1 cellular context compared by ENCODE assay signal in genomic region chr13:48037346-48038173, GRCh38.
TF ChIP-seq lines count a peak whose summit lies in the region.

TSS of gene NUDT15 (plus strand) at chr13:48037726. CDS start at chr13:48037747, 21 bp downstream.

TF ChIP-seq in HepG2, 621 proteins besides CTCF, POLR2A, EP300 and RAD21 (continued from another document and continues in another):
- TF ChIP-seq, protein P1, sequence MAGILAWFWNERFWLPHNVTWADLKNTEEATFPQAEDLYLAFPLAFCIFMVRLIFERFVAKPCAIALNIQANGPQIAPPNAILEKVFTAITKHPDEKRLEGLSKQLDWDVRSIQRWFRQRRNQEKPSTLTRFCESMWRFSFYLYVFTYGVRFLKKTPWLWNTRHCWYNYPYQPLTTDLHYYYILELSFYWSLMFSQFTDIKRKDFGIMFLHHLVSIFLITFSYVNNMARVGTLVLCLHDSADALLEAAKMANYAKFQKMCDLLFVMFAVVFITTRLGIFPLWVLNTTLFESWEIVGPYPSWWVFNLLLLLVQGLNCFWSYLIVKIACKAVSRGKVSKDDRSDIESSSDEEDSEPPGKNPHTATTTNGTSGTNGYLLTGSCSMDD (CRISPR knock-in tag; IDR thresholded peaks at IDR 0.05), result no peak
- no peak for TF ChIP-seq ZNF496 (CRISPR knock-in tag; IDR thresholded peaks at IDR 0.05; ENCODE audit: insufficient replicate concordance)
- no peak for TF ChIP-seq TCF12 (IDR thresholded peaks at IDR 0.05)
- no peak for TF ChIP-seq TCF12 (CRISPR knock-in tag; IDR thresholded peaks at IDR 0.05)
- TF ChIP-seq, protein P2, sequence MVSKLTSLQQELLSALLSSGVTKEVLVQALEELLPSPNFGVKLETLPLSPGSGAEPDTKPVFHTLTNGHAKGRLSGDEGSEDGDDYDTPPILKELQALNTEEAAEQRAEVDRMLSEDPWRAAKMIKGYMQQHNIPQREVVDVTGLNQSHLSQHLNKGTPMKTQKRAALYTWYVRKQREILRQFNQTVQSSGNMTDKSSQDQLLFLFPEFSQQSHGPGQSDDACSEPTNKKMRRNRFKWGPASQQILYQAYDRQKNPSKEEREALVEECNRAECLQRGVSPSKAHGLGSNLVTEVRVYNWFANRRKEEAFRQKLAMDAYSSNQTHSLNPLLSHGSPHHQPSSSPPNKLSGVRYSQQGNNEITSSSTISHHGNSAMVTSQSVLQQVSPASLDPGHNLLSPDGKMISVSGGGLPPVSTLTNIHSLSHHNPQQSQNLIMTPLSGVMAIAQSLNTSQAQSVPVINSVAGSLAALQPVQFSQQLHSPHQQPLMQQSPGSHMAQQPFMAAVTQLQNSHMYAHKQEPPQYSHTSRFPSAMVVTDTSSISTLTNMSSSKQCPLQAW (CRISPR knock-in tag; IDR thresholded peaks at IDR 0.05), result peak; percentile 91
- TF ChIP-seq ZNF34 (CRISPR knock-in tag; IDR thresholded peaks at IDR 0.05; ENCODE audit: borderline replicate concordance), result peak; percentile 94; the same call in 1 of the 2 replicates
- no peak for TF ChIP-seq NPAS2 (CRISPR knock-in tag; IDR thresholded peaks at IDR 0.05; ENCODE audit: borderline replicate concordance)
- no peak for TF ChIP-seq ATM (IDR thresholded peaks at IDR 0.05; ENCODE audit: borderline replicate concordance)
- TF ChIP-seq, protein P3, sequence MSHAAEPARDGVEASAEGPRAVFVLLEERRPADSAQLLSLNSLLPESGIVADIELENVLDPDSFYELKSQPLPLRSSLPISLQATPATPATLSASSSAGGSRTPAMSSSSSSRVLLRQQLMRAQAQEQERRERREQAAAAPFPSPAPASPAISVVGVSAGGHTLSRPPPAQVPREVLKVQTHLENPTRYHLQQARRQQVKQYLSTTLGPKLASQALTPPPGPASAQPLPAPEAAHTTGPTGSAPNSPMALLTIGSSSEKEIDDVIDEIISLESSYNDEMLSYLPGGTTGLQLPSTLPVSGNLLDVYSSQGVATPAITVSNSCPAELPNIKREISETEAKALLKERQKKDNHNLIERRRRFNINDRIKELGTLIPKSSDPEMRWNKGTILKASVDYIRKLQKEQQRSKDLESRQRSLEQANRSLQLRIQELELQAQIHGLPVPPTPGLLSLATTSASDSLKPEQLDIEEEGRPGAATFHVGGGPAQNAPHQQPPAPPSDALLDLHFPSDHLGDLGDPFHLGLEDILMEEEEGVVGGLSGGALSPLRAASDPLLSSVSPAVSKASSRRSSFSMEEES (CRISPR knock-in tag; IDR thresholded peaks at IDR 0.05), result no peak
- TF ChIP-seq HDAC2 (CRISPR knock-in tag; IDR thresholded peaks at IDR 0.05), result peak; percentile 86
- peak; percentile 99 for TF ChIP-seq YEATS4 (CRISPR knock-in tag; IDR thresholded peaks at IDR 0.05; ENCODE audit: borderline replicate concordance)
- TF ChIP-seq, protein P4, sequence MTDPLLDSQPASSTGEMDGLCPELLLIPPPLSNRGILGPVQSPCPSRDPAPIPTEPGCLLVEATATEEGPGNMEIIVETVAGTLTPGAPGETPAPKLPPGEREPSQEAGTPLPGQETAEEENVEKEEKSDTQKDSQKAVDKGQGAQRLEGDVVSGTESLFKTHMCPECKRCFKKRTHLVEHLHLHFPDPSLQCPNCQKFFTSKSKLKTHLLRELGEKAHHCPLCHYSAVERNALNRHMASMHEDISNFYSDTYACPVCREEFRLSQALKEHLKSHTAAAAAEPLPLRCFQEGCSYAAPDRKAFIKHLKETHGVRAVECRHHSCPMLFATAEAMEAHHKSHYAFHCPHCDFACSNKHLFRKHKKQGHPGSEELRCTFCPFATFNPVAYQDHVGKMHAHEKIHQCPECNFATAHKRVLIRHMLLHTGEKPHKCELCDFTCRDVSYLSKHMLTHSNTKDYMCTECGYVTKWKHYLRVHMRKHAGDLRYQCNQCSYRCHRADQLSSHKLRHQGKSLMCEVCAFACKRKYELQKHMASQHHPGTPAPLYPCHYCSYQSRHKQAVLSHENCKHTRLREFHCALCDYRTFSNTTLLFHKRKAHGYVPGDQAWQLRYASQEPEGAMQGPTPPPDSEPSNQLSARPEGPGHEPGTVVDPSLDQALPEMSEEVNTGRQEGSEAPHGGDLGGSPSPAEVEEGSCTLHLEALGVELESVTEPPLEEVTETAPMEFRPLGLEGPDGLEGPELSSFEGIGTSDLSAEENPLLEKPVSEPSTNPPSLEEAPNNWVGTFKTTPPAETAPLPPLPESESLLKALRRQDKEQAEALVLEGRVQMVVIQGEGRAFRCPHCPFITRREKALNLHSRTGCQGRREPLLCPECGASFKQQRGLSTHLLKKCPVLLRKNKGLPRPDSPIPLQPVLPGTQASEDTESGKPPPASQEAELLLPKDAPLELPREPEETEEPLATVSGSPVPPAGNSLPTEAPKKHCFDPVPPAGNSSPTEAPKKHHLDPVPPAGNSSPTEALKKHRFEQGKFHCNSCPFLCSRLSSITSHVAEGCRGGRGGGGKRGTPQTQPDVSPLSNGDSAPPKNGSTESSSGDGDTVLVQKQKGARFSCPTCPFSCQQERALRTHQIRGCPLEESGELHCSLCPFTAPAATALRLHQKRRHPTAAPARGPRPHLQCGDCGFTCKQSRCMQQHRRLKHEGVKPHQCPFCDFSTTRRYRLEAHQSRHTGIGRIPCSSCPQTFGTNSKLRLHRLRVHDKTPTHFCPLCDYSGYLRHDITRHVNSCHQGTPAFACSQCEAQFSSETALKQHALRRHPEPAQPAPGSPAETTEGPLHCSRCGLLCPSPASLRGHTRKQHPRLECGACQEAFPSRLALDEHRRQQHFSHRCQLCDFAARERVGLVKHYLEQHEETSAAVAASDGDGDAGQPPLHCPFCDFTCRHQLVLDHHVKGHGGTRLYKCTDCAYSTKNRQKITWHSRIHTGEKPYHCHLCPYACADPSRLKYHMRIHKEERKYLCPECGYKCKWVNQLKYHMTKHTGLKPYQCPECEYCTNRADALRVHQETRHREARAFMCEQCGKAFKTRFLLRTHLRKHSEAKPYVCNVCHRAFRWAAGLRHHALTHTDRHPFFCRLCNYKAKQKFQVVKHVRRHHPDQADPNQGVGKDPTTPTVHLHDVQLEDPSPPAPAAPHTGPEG (CRISPR knock-in tag; IDR thresholded peaks at IDR 0.05), result peak; percentile 91
- TF ChIP-seq, protein P5, sequence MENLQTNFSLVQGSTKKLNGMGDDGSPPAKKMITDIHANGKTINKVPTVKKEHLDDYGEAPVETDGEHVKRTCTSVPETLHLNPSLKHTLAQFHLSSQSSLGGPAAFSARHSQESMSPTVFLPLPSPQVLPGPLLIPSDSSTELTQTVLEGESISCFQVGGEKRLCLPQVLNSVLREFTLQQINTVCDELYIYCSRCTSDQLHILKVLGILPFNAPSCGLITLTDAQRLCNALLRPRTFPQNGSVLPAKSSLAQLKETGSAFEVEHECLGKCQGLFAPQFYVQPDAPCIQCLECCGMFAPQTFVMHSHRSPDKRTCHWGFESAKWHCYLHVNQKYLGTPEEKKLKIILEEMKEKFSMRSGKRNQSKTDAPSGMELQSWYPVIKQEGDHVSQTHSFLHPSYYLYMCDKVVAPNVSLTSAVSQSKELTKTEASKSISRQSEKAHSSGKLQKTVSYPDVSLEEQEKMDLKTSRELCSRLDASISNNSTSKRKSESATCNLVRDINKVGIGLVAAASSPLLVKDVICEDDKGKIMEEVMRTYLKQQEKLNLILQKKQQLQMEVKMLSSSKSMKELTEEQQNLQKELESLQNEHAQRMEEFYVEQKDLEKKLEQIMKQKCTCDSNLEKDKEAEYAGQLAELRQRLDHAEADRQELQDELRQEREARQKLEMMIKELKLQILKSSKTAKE (CRISPR knock-in tag; IDR thresholded peaks at IDR 0.05; ENCODE audit: borderline replicate concordance), result peak; percentile 76
- TF ChIP-seq KDM5B (CRISPR knock-in tag; IDR thresholded peaks at IDR 0.05; ENCODE audit: borderline replicate concordance), result peak; percentile 93
- TF ChIP-seq GZF1 (CRISPR knock-in tag; IDR thresholded peaks at IDR 0.05), result peak; percentile 39
- TF ChIP-seq NR0B2 (CRISPR knock-in tag; IDR thresholded peaks at IDR 0.05), result peak; percentile 96
- peak; percentile 96 for TF ChIP-seq ZNF430 (CRISPR knock-in tag; IDR thresholded peaks at IDR 0.05)
- TF ChIP-seq ZNF773 (CRISPR knock-in tag; IDR thresholded peaks at IDR 0.05; ENCODE audit: borderline replicate concordance), result peak; percentile 58; the same call in 1 of the 2 replicates
- TF ChIP-seq ZFP41 (CRISPR knock-in tag; IDR thresholded peaks at IDR 0.05; ENCODE audit: borderline replicate concordance), result no peak
- TF ChIP-seq, protein P6, sequence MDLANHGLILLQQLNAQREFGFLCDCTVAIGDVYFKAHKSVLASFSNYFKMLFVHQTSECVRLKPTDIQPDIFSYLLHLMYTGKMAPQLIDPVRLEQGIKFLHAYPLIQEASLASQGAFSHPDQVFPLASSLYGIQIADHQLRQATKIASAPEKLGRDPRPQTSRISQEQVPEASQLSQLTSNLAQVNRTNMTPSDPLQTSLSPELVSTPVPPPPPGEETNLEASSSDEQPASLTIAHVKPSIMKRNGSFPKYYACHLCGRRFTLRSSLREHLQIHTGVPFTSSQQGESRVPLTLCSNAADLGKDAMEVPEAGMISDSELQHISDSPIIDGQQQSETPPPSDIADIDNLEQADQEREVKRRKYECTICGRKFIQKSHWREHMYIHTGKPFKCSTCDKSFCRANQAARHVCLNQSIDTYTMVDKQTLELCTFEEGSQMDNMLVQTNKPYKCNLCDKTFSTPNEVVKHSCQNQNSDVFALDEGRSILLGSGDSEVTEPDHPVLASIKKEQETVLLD (CRISPR knock-in tag; IDR thresholded peaks at IDR 0.05; ENCODE audit: low read depth), result peak; percentile 60; the same call in 1 of the 2 replicates
- 0 out of 2 replicates have a peak, but pooled peaks have one; percentile 52 for TF ChIP-seq AFF4 (CRISPR knock-in tag; IDR thresholded peaks at IDR 0.05)
- peak; percentile 31; the same call in 1 of the 2 replicates for TF ChIP-seq MAFF (IDR thresholded peaks at IDR 0.05; ENCODE audit: low read depth, low read length)
- peak; percentile 97 for TF ChIP-seq ZNF788 (CRISPR knock-in tag; IDR thresholded peaks at IDR 0.05; ENCODE audit: borderline replicate concordance)
- TF ChIP-seq ZNF605 (CRISPR knock-in tag; IDR thresholded peaks at IDR 0.05), result peak; percentile 97
- TF ChIP-seq ZNF557 (CRISPR knock-in tag; IDR thresholded peaks at IDR 0.05), result 0 out of 2 replicates have a peak, but pooled peaks have one; percentile 73
- peak; percentile 77 for TF ChIP-seq MEIS2 (CRISPR knock-in tag; IDR thresholded peaks at IDR 0.05)
- no peak; the same call in 1 of the 2 replicates for TF ChIP-seq ZNF143 (CRISPR knock-in tag; IDR thresholded peaks at IDR 0.05)
- peak; percentile 32; the same call in 1 of the 2 replicates for TF ChIP-seq NCOA1 (CRISPR knock-in tag; IDR thresholded peaks at IDR 0.05)
- no peak for TF ChIP-seq ZNF367 (CRISPR knock-in tag; IDR thresholded peaks at IDR 0.05; ENCODE audit: borderline replicate concordance)
- TF ChIP-seq ZNF17 (CRISPR knock-in tag; IDR thresholded peaks at IDR 0.05), result no peak
- TF ChIP-seq ZNF678 (CRISPR knock-in tag; IDR thresholded peaks at IDR 0.05), result peak; percentile 86
- TF ChIP-seq ZBTB42 (CRISPR knock-in tag; IDR thresholded peaks at IDR 0.05), result peak; percentile 94; the same call in 1 of the 2 replicates
- no peak for TF ChIP-seq GRHL1 (CRISPR knock-in tag; conservative IDR thresholded peaks at IDR 0.05)
- TF ChIP-seq BCL6 (CRISPR knock-in tag; IDR thresholded peaks at IDR 0.05), result peak; percentile 21; the same call in 1 of the 2 replicates
- TF ChIP-seq NFIC (IDR thresholded peaks at IDR 0.05; ENCODE audit: low read length), result no peak
- TF ChIP-seq, protein P7, sequence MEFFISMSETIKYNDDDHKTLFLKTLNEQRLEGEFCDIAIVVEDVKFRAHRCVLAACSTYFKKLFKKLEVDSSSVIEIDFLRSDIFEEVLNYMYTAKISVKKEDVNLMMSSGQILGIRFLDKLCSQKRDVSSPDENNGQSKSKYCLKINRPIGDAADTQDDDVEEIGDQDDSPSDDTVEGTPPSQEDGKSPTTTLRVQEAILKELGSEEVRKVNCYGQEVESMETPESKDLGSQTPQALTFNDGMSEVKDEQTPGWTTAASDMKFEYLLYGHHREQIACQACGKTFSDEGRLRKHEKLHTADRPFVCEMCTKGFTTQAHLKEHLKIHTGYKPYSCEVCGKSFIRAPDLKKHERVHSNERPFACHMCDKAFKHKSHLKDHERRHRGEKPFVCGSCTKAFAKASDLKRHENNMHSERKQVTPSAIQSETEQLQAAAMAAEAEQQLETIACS (CRISPR knock-in tag; IDR thresholded peaks at IDR 0.05), result peak; percentile 81
- TF ChIP-seq MXI1 (IDR thresholded peaks at IDR 0.05; ENCODE audit: borderline replicate concordance, low read depth, low read length), result peak; percentile 99
- TF ChIP-seq ZKSCAN1 (IDR thresholded peaks at IDR 0.05; ENCODE audit: low read length), result 0 out of 2 replicates have a peak, but pooled peaks have one; percentile 4
- no peak for TF ChIP-seq ISX (CRISPR knock-in tag; conservative IDR thresholded peaks at IDR 0.05)
